In the genomic region with DNA sequence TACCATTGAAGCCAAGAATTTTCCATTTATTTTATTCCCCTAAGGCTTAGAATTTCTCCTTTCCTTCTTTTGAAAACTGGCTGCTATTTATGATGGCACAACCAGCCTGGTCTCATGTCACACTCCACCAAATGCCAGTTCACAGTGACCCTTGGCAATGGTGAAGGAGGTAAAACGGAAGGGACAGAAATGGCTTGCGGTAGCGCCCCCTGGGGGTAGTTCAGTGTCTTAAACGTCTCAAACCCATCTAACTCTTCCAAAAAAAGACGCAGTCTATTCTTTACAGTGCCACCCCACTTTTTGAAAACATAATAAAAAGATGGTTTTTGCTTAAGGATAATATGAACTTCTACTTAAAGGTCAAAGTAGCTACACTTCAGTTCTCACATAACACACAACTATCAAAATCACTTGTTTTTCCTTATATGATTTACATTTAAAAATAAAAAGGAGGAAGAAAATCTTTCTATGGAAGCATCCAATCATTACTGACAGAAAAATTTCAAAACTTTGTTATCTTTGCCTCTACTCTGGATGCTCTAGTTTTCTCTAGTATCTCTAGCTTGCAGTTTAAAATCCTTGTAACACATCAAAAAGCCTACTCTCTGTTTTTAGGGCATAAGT, we compare ENCODE assay signal across 8 cellular contexts. TPM values are rescaled to one million over a fixed set of nuclear protein-coding genes. Genes with fewer than 3 reads are reported as not detected.
DNase-seq lines count a peak whose midpoint lies in the region; ATAC-seq and TF ChIP-seq lines count a peak whose summit lies in the region.

No MANE protein-coding gene starts in this region.

- peaks cover 13% of the 10 kb centered on the region for H3F3A ChIP-seq in SK-N-SH (replicated peaks; ENCODE audit: insufficient read depth)

- no peaks in the 10 kb centered on the region for H3K9me2 ChIP-seq in SK-N-SH

- H3K4me3 ChIP-seq in SK-N-SH (ENCODE audit: low read depth in 2 of 2, low read length in 1 of 2) (peak overlapping the region in 1 of 2 experiments; percentile 17; a peak in 1 of 4 replicates), NB4 (ENCODE audit: low read depth, low read length) (no peak overlapping the region), epithelial cell of esophagus (ENCODE audit: low read length) (no peak overlapping the region)

- no peak overlapping the region for H3K4me3 Mint-ChIP-seq in osteocyte (ENCODE audit: unreplicated experiment)

- peak; percentile 44 for DNase-seq in SK-N-SH
- DNase-seq in NB4 (ENCODE audit: low read depth), result peak; percentile 84
- DNase-seq in activated CD4-positive, alpha-beta T cell treated with anti-CD3 and anti-CD28 coated beads, Interleukin-2, amount 50 U/mL, for 48 hours, result peak; percentile 66 to 72
- peak; percentile 68 for DNase-seq in epithelial cell of esophagus (ENCODE audit: low read depth)
- DNase-seq in osteocyte (ENCODE audit: extremely low spot score, unreplicated experiment), result no peak
- no peak for DNase-seq in sciatic nerve (ENCODE audit: low spot score)

- H3K9me3 ChIP-seq in SK-N-SH, result no peaks in the 10 kb centered on the region

- intact Hi-C loops in sciatic nerve (cut with DNase I), result no loop called here

- peaks cover 49% of the 10 kb centered on the region in 2 experiments for H3K36me3 ChIP-seq in SK-N-SH (replicated peaks in 1 of 2; ENCODE audit: control insufficient read depth in 1 of 2, insufficient read depth in 2 of 2, low read length in 1 of 2)

- H3K27ac Mint-ChIP-seq in osteocyte (ENCODE audit: unreplicated experiment), result no peak overlapping the region

- peaks cover 5% of the 10 kb centered on the region; the same call in 1 of the 2 replicates for H4K20me1 ChIP-seq in SK-N-SH (ENCODE audit: insufficient read depth)

- no peak for ATAC-seq in SK-N-SH treated with all-trans-retinoic acid at 6 μM for 48 hours
- ATAC-seq in sciatic nerve, result no peak
- no peak for ATAC-seq in GM18868 (IDR thresholded peaks at IDR 0.05; ENCODE audit: unreplicated experiment)

- no peak for TF ChIP-seq POLR2A in NB4 (IDR thresholded peaks at IDR 0.05; ENCODE audit: extremely low read depth, insufficient read length)

- TF ChIP-seq RAD21 in SK-N-SH (IDR thresholded peaks at IDR 0.05; ENCODE audit: low read length), result peak; percentile 36; the same call in 1 of the 2 replicates

- H3K79me2 ChIP-seq in SK-N-SH (ENCODE audit: insufficient read depth), result peaks cover 68% of the 10 kb centered on the region

- no peaks in the 10 kb centered on the region; a peak in 1 of 4 replicates for H3K4me1 ChIP-seq in SK-N-SH (ENCODE audit: control insufficient read depth in 1 of 2, insufficient read depth in 2 of 2, low read depth in 1 of 2, low read length in 1 of 2)

- no peak overlapping the region for H3K9ac ChIP-seq in SK-N-SH

- no peak overlapping the region for H3K4me2 ChIP-seq in SK-N-SH

- no peaks in the 10 kb centered on the region for H3K27me3 ChIP-seq in SK-N-SH (ENCODE audit: insufficient read depth)

- POLR2A ChIA-PET in SK-N-SH (lab: Yijun Ruan, JAX), result no interaction called here

- no peak overlapping the region for H2AFZ ChIP-seq in SK-N-SH (ENCODE audit: low read depth)

- peak; percentile 75 for TF ChIP-seq CTCF in SK-N-SH (IDR thresholded peaks at IDR 0.05)
- peak; percentile 85 for TF ChIP-seq CTCF in NB4 (IDR thresholded peaks at IDR 0.05; ENCODE audit: low read depth, low read length)
- TF ChIP-seq CTCF in epithelial cell of esophagus (IDR thresholded peaks at IDR 0.05; ENCODE audit: insufficient read depth, low read depth, low read length, missing control alignments), result peak; percentile 79
- TF ChIP-seq CTCF in osteocyte (IDR thresholded peaks at IDR 0.05), result peak; percentile 64

- no peaks in the 10 kb centered on the region for H3K27me3 Mint-ChIP-seq in osteocyte (ENCODE audit: unreplicated experiment)

- peaks cover 36% of the 10 kb centered on the region for H3K36me3 Mint-ChIP-seq in osteocyte (ENCODE audit: unreplicated experiment)

- no peak for TF ChIP-seq EP300 in SK-N-SH (IDR thresholded peaks at IDR 0.05; ENCODE audit: borderline replicate concordance in 1 of 2, low read depth in 1 of 2, low read length in 1 of 2)

- peaks cover 12% of the 10 kb centered on the region for H3K4me1 Mint-ChIP-seq in osteocyte (ENCODE audit: unreplicated experiment)

- CTCF ChIA-PET in SK-N-SH (lab: Yijun Ruan, JAX), result interaction anchor here (0.7 to 2.3 kb wide), 16 partner anchors 8 to 97 kb away, joined by 3 to 14 read pairs (median 4); no protein-coding TSS in a partner anchor

- no peak overlapping the region for H3K27ac ChIP-seq in SK-N-SH (ENCODE audit: low read depth in 2 of 2, low read length in 1 of 2)

- no peaks in the 10 kb centered on the region for H3K9me3 Mint-ChIP-seq in osteocyte (ENCODE audit: unreplicated experiment)

- 52% methylated on average over 5 of the region's 5 CpGs for WGBS in SK-N-SH (ENCODE audit: low lambda C conversion rate)

TF ChIP-seq in SK-N-SH, 30 proteins besides CTCF, POLR2A, EP300 and RAD21:
- peak; percentile 17; the same call in 1 of the 2 replicates for TF ChIP-seq SMC3 (IDR thresholded peaks at IDR 0.05; ENCODE audit: low read depth, low read length)
- TF ChIP-seq RXRA (IDR thresholded peaks at IDR 0.05; ENCODE audit: borderline replicate concordance, low read depth), result no peak

TF ChIP-seq in SK-N-SH treated with all-trans-retinoic acid at 6 μM for 48 hours, 23 proteins besides CTCF, POLR2A, EP300 and RAD21:
- TF ChIP-seq BACH2 (CRISPR knock-in tag; IDR thresholded peaks at IDR 0.05; ENCODE audit: borderline replicate concordance), result no peak

RNA-seq across cellular contexts. Expression of a gene that starts 28.0 kb away (rescaled TPM):
- 16.8 and 20.6 TPM in 2 replicates for polyA plus RNA-seq in SK-N-SH (2012; rRNA removed)
- 22.0 and 26.7 TPM in 2 replicates for polyA plus RNA-seq in SK-N-SH (2012; cell fraction: cytosol; rRNA removed)
- 12.3 and 13.7 TPM in 2 replicates for polyA plus RNA-seq in SK-N-SH (2012; cell fraction: nucleus; rRNA removed)
- total RNA-seq in osteocyte (10.3 and 11.3 TPM in 2 replicates), sciatic nerve (10.6 TPM)

Comparison
In these comparisons a context has a peak if more than half of its experiments do, and no peak if none do; other contexts are left out.
1. DNase-seq: peak in SK-N-SH (single experiment), NB4 (single experiment), activated CD4-positive, alpha-beta T cell treated with anti-CD3 and anti-CD28 coated beads, Interleukin-2, amount 50 U/mL, for 48 hours (2 of 2) and epithelial cell of esophagus (single experiment); none in osteocyte (single experiment) and sciatic nerve (single experiment).
2. Peak in every context shown above with its lines, with median percentiles within 50 percentile points of each other: CTCF ChIP-seq.